ENCODE assay signal across 10 cellular contexts in the genomic region with DNA sequence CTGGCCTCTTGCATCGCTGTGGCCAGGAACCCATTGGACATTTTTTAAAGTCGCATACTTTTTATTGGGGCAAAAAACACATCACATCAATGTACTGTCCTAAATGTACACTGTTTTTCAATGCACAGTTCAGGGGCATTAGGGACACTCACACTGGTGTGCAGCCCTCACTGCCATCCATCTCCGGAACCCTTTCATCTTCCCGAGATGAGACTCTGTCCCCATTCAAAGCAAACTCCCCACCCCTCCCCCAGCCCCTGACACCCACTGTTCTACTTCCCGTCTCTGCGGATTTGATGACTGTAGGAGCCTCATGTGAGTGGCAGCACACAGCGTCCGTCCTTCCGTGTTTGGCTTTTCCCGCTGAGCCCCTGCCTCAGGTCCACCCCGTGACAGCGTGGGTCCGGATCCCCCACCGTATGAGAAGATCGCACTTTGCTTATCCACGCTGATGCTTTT.
A peak's percentile ranks its signal among the peaks of the same experiment; 100 is the strongest.
DNase-seq lines count a peak whose midpoint lies in the region; FAIRE-seq and TF ChIP-seq lines count a peak whose summit lies in the region.
"Had no signal": no experiment of that assay in that cellular context is flagged by ENCODE, and none has a peak within 500 bp of the region (broad histone marks: within the 10 kb centered on the region; RNA-seq: fewer than 3 reads in every experiment).

No MANE protein-coding gene starts in this region.

- FAIRE-seq in GM19239 (lab: Jason Lieb, UNC): no peak
- FAIRE-seq: frontal cortex had no signal

- peak; percentile 3 to 55 for DNase-seq in HL-60 (ENCODE audit: low read depth in 1 of 2, low spot score in 1 of 2)
- peak; percentile 43 for DNase-seq in activated CD4-positive, alpha-beta T cell treated with anti-CD3 and anti-CD28 coated beads for 48 hours
- DNase-seq in iPS-NIHi11 (ENCODE audit: low spot score): peak; percentile 60
- peak in 2 of 3 experiments; percentile 8 to 45 for DNase-seq in stimulated activated CD4-positive, alpha-beta T cell treated with anti-CD3 and anti-CD28 coated beads, TNF-alpha, amount 100 ng/mL, for 24 hours (ENCODE audit: low read depth in 3 of 3)
- no peak for DNase-seq in GM03348 (ENCODE audit: low spot score)
- DNase-seq in DMS114 treated with DMSO at 0.1 percent for 48 hours (lab: John Stamatoyannopoulos, UW; ENCODE audit: unreplicated experiment): no peak
- no peak for DNase-seq in NCI-H1436 (lab: John Stamatoyannopoulos, UW)
- DNase-seq in GM19239 (ENCODE audit: insufficient read length, low spot score): no peak
- DNase-seq: SHP77 treated with DMSO at 0.1 percent for 48 hours had no signal

- no peak for TF ChIP-seq CTCF in HL-60 (IDR thresholded peaks at IDR 0.05; ENCODE audit: insufficient read depth, low read length)

- no peak overlapping the region for H3K4me3 ChIP-seq in HL-60 (replicated peaks; ENCODE audit: insufficient read depth, low read length)

- H3K27me3 ChIP-seq in HL-60 (ENCODE audit: insufficient read depth, poor library complexity, severe bottlenecking): no peaks in the 10 kb centered on the region

- no peak overlapping the region for H3K27ac ChIP-seq in HL-60 (replicated peaks)

Comparison
In these comparisons a context has a peak if more than half of its experiments do, and no peak if none do; other contexts are left out.
1. DNase-seq: peak in HL-60 (2 of 2), activated CD4-positive, alpha-beta T cell treated with anti-CD3 and anti-CD28 coated beads for 48 hours (single experiment), iPS-NIHi11 (single experiment) and stimulated activated CD4-positive, alpha-beta T cell treated with anti-CD3 and anti-CD28 coated beads, TNF-alpha, amount 100 ng/mL, for 24 hours (2 of 3); none in GM03348 (single experiment), DMS114 treated with DMSO at 0.1 percent for 48 hours (single experiment), NCI-H1436 (single experiment) and GM19239 (single experiment).